ENCODE assay signal across 13 cellular contexts in the genomic region with DNA sequence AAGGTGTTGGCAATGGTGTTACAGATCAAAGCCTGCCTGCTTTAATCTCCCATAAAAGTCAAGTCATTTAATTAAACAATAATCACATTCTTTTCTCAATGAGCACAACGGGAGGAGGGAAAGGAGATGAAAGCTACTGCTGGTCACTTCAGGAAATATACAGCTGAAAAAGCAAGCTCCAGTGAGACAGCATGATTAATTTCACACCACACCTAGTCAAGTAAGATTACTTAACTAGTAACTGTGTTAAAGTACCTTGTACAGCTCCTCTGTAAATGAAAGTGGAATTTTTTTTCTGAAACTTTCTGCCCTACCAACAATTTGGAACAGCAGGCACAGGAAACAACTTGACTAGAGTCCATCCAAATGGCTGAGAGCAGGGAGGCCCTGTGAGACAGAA.
"Had no signal": no experiment of that assay in that cellular context is flagged by ENCODE, and none has a peak within 500 bp of the region (broad histone marks: within the 10 kb centered on the region; RNA-seq: fewer than 3 reads in every experiment).

No MANE protein-coding gene starts in this region.

- H2AFZ ChIP-seq: parathyroid adenoma had no signal

- H3K4me3 Mint-ChIP-seq: activated CD4-positive, alpha-beta memory T cell treated with anti-CD3 and anti-CD28 coated beads, Interleukin-2, amount 10 ng/mL, durations not matched to agents 7 days and 5 days; central memory CD8-positive, alpha-beta T cell; neural crest cell; T-helper 2 cell treated with Interferon-gamma antibody and Interleukin-4, amounts not matched to agents 5 μg/mL and 100 μg/mL, for 36 hours had no signal

- H3K4me3 ChIP-seq: SJSA1 had no signal

- H3K27me3 ChIP-seq: SJSA1 had no signal

- H3K79me2 ChIP-seq: parathyroid adenoma had no signal

- H3K27ac Mint-ChIP-seq: activated CD4-positive, alpha-beta memory T cell treated with anti-CD3 and anti-CD28 coated beads, Interleukin-2, amount 10 ng/mL, durations not matched to agents 7 days and 5 days; T-helper 2 cell treated with Interferon-gamma antibody and Interleukin-4, amounts not matched to agents 5 μg/mL and 100 μg/mL, for 36 hours had no signal

- H3K9me3 ChIP-seq: SJSA1 had no signal

- ATAC-seq: left lobe of liver had no signal

- H3K9me3 Mint-ChIP-seq: activated CD4-positive, alpha-beta memory T cell treated with anti-CD3 and anti-CD28 coated beads, Interleukin-2, amount 10 ng/mL, durations not matched to agents 7 days and 5 days; central memory CD8-positive, alpha-beta T cell; neural crest cell; T-helper 2 cell treated with Interferon-gamma antibody and Interleukin-4, amounts not matched to agents 5 μg/mL and 100 μg/mL, for 36 hours had no signal

- H3K4me1 ChIP-seq: parathyroid adenoma had no signal

- H3K27me3 Mint-ChIP-seq: activated CD4-positive, alpha-beta memory T cell treated with anti-CD3 and anti-CD28 coated beads, Interleukin-2, amount 10 ng/mL, durations not matched to agents 7 days and 5 days; central memory CD8-positive, alpha-beta T cell had no signal

- H3K27ac ChIP-seq: parathyroid adenoma, SJSA1 had no signal

- DNase-seq: activated CD4-positive, alpha-beta memory T cell treated with anti-CD3 and anti-CD28 coated beads, Interleukin-2, amount 10 ng/mL, durations not matched to agents 7 days and 5 days; activated CD4-positive, alpha-beta T cell treated with anti-CD3 and anti-CD28 coated beads for 1 hour; activated naive CD4-positive, alpha-beta T cell treated with Interleukin-2 at 50 U/mL for 16 hours; cortex of kidney; effector memory CD4-positive, alpha-beta T cell; mesendoderm; SW 1271 had no signal
